Comparison of ENCODE assay signal across 9 cellular contexts in genomic region chr3:8482960-8483665, GRCh38. TPM values are rescaled to one million over a fixed set of nuclear protein-coding genes. Genes with fewer than 3 reads are reported as not detected.
A peak's percentile ranks its signal among the peaks of the same experiment; 100 is the strongest.
DNase-seq lines count a peak whose midpoint lies in the region; ATAC-seq, FAIRE-seq and TF ChIP-seq lines count a peak whose summit lies in the region.
"Had no signal": no experiment of that assay in that cellular context is flagged by ENCODE, and none has a peak within 500 bp of the region (broad histone marks: within the 10 kb centered on the region; RNA-seq: fewer than 3 reads in every experiment).

No MANE protein-coding gene starts in this region.

- H3K27me3 Mint-ChIP-seq in activated CD4-positive, alpha-beta memory T cell treated with anti-CD3 and anti-CD28 coated beads for 36 hours = no peaks in the 10 kb centered on the region

- H3K27ac ChIP-seq in keratinocyte (ENCODE audit: control insufficient read depth, insufficient read depth, low read length) = no peak overlapping the region
- H3K27ac ChIP-seq in smooth muscle cell (ENCODE audit: low read depth) = peak overlapping the region; percentile 85

- no peak overlapping the region for H3K4me2 ChIP-seq in keratinocyte (ENCODE audit: control insufficient read depth, extremely low read depth, insufficient read depth, low read depth, low read length)
- H3K4me2 ChIP-seq in smooth muscle cell = peak overlapping the region; percentile 46

- TF ChIP-seq CTCF in keratinocyte (optimal IDR thresholded peaks at IDR 0.05 in 1 of 3, IDR thresholded peaks at IDR 0.05 in 1 of 3, conservative IDR thresholded peaks at IDR 0.05 in 1 of 3; ENCODE audit: extremely low read depth in 1 of 3, insufficient read depth in 2 of 3, low read length in 3 of 3) (no peak), smooth muscle cell (IDR thresholded peaks at IDR 0.05; ENCODE audit: borderline replicate concordance, insufficient read depth, poor library complexity, severe bottlenecking) (no peak)

- H3K79me2 ChIP-seq in keratinocyte (ENCODE audit: control insufficient read depth, insufficient read depth, low read length) (no peaks in the 10 kb centered on the region), smooth muscle cell (ENCODE audit: low read depth) (no peaks in the 10 kb centered on the region)

- no peak for ATAC-seq in HG02642 (IDR thresholded peaks at IDR 0.05; ENCODE audit: poor library complexity, unreplicated experiment)

- H3K4me3 ChIP-seq in keratinocyte (ENCODE audit: control insufficient read depth in 2 of 3, extremely low read depth in 1 of 3, insufficient read depth in 2 of 3, low read depth in 1 of 3, low read length in 3 of 3) (no peak overlapping the region), smooth muscle cell (no peak overlapping the region)

- H3K36me3 ChIP-seq in keratinocyte (ENCODE audit: control insufficient read depth in 2 of 2, extremely low read depth in 1 of 2, insufficient read depth in 2 of 2, low read length in 2 of 2) (no peaks in the 10 kb centered on the region), smooth muscle cell (ENCODE audit: low read depth) (no peaks in the 10 kb centered on the region)

- H3K27me3 ChIP-seq in keratinocyte (ENCODE audit: control insufficient read depth, extremely low read depth, insufficient read depth, low read length) = no peaks in the 10 kb centered on the region
- H3K27me3 ChIP-seq in smooth muscle cell (ENCODE audit: low read depth) = no peaks in the 10 kb centered on the region

- peak; percentile 81 for DNase-seq in HK-2 (ENCODE audit: unreplicated experiment)
- peak; percentile 38 to 93 for DNase-seq in T47D (ENCODE audit: low read depth in 1 of 2, low spot score in 1 of 2)
- DNase-seq in keratinocyte (ENCODE audit: low read depth, low spot score) = no peak
- no peak for DNase-seq in smooth muscle cell (lab: John Stamatoyannopoulos, UW; ENCODE audit: unreplicated experiment)
- DNase-seq in AML-193 (lab: John Stamatoyannopoulos, UW) = no peak
- no peak for DNase-seq in activated CD4-positive, alpha-beta memory T cell treated with anti-CD3 and anti-CD28 coated beads for 36 hours
- no peak for DNase-seq in OCI-M1 (lab: John Stamatoyannopoulos, UW)
- DNase-seq: NCI-H1105 treated with DMSO at 0.1 percent for 48 hours had no signal

- no peaks in the 10 kb centered on the region for H3K36me3 Mint-ChIP-seq in activated CD4-positive, alpha-beta memory T cell treated with anti-CD3 and anti-CD28 coated beads for 36 hours

- H3K4me1 ChIP-seq in keratinocyte (ENCODE audit: control insufficient read depth, extremely low read depth, insufficient read depth, low read length) (no peaks in the 10 kb centered on the region), smooth muscle cell (ENCODE audit: low read depth) (peaks cover 20% of the 10 kb centered on the region)

- H3K27ac Mint-ChIP-seq in activated CD4-positive, alpha-beta memory T cell treated with anti-CD3 and anti-CD28 coated beads for 36 hours = no peak overlapping the region

- H3K9me3 Mint-ChIP-seq in activated CD4-positive, alpha-beta memory T cell treated with anti-CD3 and anti-CD28 coated beads for 36 hours = no peaks in the 10 kb centered on the region

- intact Hi-C loops in activated CD4-positive, alpha-beta memory T cell treated with anti-CD3 and anti-CD28 coated beads for 36 hours (cut with micrococcal nuclease) = no loop called here

- dilution Hi-C loops in keratinocyte (cut with MboI; ENCODE audit: extremely low pct_ligation_motif_present, low sequenced_read_pairs) = no loop called here

- FAIRE-seq in keratinocyte (lab: Jason Lieb, UNC) = peak; percentile 76

- H3K9me1 ChIP-seq in keratinocyte (ENCODE audit: control insufficient read depth, extremely low read depth, insufficient read depth, low read length) = no peaks in the 10 kb centered on the region

- H4K20me1 ChIP-seq in keratinocyte (ENCODE audit: control insufficient read depth, extremely low read depth, insufficient read depth, low read length) = no peaks in the 10 kb centered on the region
- no peaks in the 10 kb centered on the region for H4K20me1 ChIP-seq in smooth muscle cell (ENCODE audit: low read depth)

- no peak overlapping the region for H3K9ac ChIP-seq in keratinocyte (ENCODE audit: control insufficient read depth, extremely low read depth, insufficient read depth, low read length)
- peak overlapping the region; percentile 61 for H3K9ac ChIP-seq in smooth muscle cell (ENCODE audit: low read depth)

- POLR2A ChIA-PET in activated CD4-positive, alpha-beta memory T cell treated with anti-CD3 and anti-CD28 coated beads for 36 hours (lab: Charles Lee) = no interaction called here

- H3F3A ChIP-seq in smooth muscle cell (ENCODE audit: low read depth) = peaks cover 41% of the 10 kb centered on the region

- CTCF ChIA-PET in activated CD4-positive, alpha-beta memory T cell treated with anti-CD3 and anti-CD28 coated beads for 36 hours (lab: Charles Lee) = no interaction called here

- in situ Hi-C loops in T47D (cut with HindIII; ENCODE audit: low pct_unique_long_range_greater_than_20kb, low sequenced_read_pairs) = no loop called here

- H3K9me3 ChIP-seq in keratinocyte (ENCODE audit: control insufficient read depth, low read depth, low read length) (no peaks in the 10 kb centered on the region), smooth muscle cell (replicated peaks; ENCODE audit: low read depth) (no peaks in the 10 kb centered on the region)

- H3K4me3 Mint-ChIP-seq in activated CD4-positive, alpha-beta memory T cell treated with anti-CD3 and anti-CD28 coated beads for 36 hours = no peak overlapping the region

- H2AFZ ChIP-seq in keratinocyte (ENCODE audit: control insufficient read depth, low read length) (no peak overlapping the region), smooth muscle cell (ENCODE audit: low read depth) (no peak overlapping the region)

- WGBS in smooth muscle cell (ENCODE audit: low lambda C conversion rate) = 40% methylated on average over 4 of the region's 4 CpGs

- H3K4me1 Mint-ChIP-seq in activated CD4-positive, alpha-beta memory T cell treated with anti-CD3 and anti-CD28 coated beads for 36 hours (ENCODE audit: low read depth) = no peaks in the 10 kb centered on the region

RNA-seq across cellular contexts. Expression of gene LMCD1, which starts 18.5 kb away (rescaled TPM):
- polyA plus RNA-seq in keratinocyte = 3.7 to 7.1 TPM (median 4.4 TPM) in 3 replicates
- 0.46 TPM for polyA plus RNA-seq in keratinocyte (2011; ENCODE audit: low read depth)
- 4.8 and 7.3 TPM in 2 replicates for polyA plus RNA-seq in keratinocyte (2011; cell fraction: cytosol; rRNA removed)
- polyA plus RNA-seq in keratinocyte (2011; cell fraction: nucleus; rRNA removed) = 6.9 and 7.9 TPM in 2 replicates
- polyA plus RNA-seq in keratinocyte (2012; ENCODE audit: low replicate concordance) = 0.23 and 5.7 TPM in 2 replicates
- 2.7 to 8.0 TPM (median 2.9 TPM) in 3 replicates for polyA minus RNA-seq in keratinocyte
- not detected for polyA minus RNA-seq in keratinocyte (2011; cell fraction: cytosol; rRNA and poly(A)+ RNA removed)
- polyA minus RNA-seq in keratinocyte (2011; cell fraction: nucleus; rRNA and poly(A)+ RNA removed) = 2.3 and 2.9 TPM in 2 replicates
- total RNA-seq in smooth muscle cell = 187 and 276 TPM in 2 replicates
- polyA plus RNA-seq in smooth muscle cell = 356 and 524 TPM in 2 replicates
- total RNA-seq in activated CD4-positive, alpha-beta memory T cell treated with anti-CD3 and anti-CD28 coated beads for 36 hours = 1 to 10 TPM; 3.5 to 3.8 TPM

Comparison
In these comparisons a context has a peak if more than half of its experiments do, and no peak if none do; other contexts are left out.
1. DNase-seq: peak in HK-2 (single experiment) and T47D (2 of 2); none in keratinocyte (single experiment), smooth muscle cell (single experiment), AML-193 (0 of 2), activated CD4-positive, alpha-beta memory T cell treated with anti-CD3 and anti-CD28 coated beads for 36 hours (single experiment) and OCI-M1 (single experiment).
2. RNA of gene LMCD1, which starts 18.5 kb away (total RNA-seq): 187 to 276 TPM in smooth muscle cell; 3.5 to 3.8 TPM in activated CD4-positive, alpha-beta memory T cell treated with anti-CD3 and anti-CD28 coated beads for 36 hours; every median in the first group is over 10 times any median in the second.